12 cellular contexts compared by ENCODE assay signal in the genomic region with DNA sequence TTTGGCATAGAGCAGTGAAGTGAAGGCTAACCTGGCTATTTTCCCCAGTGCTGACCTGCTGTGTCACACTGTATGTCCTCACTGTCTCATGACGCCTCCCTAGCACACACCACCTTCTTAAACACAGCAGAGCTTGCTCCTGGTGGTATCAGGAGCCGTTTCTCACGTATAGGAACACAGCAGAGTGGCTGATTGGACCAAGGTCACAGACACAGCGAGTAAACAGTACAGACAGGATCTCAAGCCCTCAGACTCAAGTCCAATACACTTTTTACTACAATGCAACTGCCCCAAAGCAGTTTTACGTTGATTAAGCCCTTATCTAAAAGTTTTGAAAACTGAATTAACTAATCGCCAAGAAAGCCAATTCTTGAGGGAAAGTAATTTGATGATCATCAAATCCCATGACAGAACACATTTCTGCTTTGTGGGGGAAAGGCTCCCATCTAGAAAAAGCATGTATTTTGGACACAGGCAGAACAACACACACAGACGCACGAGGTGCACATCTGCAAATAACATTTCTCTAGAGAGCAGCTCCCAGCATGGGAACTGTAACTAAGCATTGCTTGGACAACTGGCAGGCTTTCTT. TPM values are rescaled to one million over a fixed set of nuclear protein-coding genes. Genes with fewer than 3 reads are reported as not detected.
DNase-seq lines count a peak whose midpoint lies in the region; ATAC-seq and TF ChIP-seq lines count a peak whose summit lies in the region.
"Had no signal": no experiment of that assay in that cellular context is flagged by ENCODE, and none has a peak within 500 bp of the region (broad histone marks: within the 10 kb centered on the region; RNA-seq: fewer than 3 reads in every experiment).

No MANE protein-coding gene starts in this region.

- H3K4me2 ChIP-seq in HCT116 (ENCODE audit: low read length) (peak overlapping the region; percentile 31), smooth muscle cell (no peak overlapping the region)

- H3K9me2 ChIP-seq in HCT116 (ENCODE audit: insufficient read depth) = no peaks in the 10 kb centered on the region

- peaks cover 79% of the 10 kb centered on the region for H3K79me2 ChIP-seq in HCT116 (ENCODE audit: insufficient read depth, low read length)
- H3K79me2 ChIP-seq in smooth muscle cell (ENCODE audit: low read depth) = peaks cover 94% of the 10 kb centered on the region

- CTCF ChIA-PET in HCT116 (lab: Charles Lee) = interaction anchor here (1.0 kb wide), 1 partner anchor 21 kb away, joined by 3 read pairs; no protein-coding TSS in a partner anchor

- no peak for TF ChIP-seq POLR2A in HCT116 (IDR thresholded peaks at IDR 0.05; ENCODE audit: borderline replicate concordance, extremely low read depth, insufficient read depth, insufficient read length)

- ATAC-seq in HCT116 (no peak), HG02759 (IDR thresholded peaks at IDR 0.05; ENCODE audit: unreplicated experiment) (no peak), HG02981 (IDR thresholded peaks at IDR 0.05; ENCODE audit: unreplicated experiment) (no peak)

- no peak for TF ChIP-seq RAD21 in HCT116 (IDR thresholded peaks at IDR 0.05; ENCODE audit: low read depth)

- TF ChIP-seq CTCF in HCT116 (IDR thresholded peaks at IDR 0.05 in 2 of 3, conservative IDR thresholded peaks at IDR 0.05 in 1 of 3; ENCODE audit: borderline replicate concordance in 1 of 3, insufficient read depth in 1 of 3, low read depth in 2 of 3, low read length in 2 of 3) (no peak), right atrium auricular region (IDR thresholded peaks at IDR 0.05) (no peak), smooth muscle cell (IDR thresholded peaks at IDR 0.05; ENCODE audit: borderline replicate concordance, insufficient read depth, poor library complexity, severe bottlenecking) (no peak)

- H3K27ac ChIP-seq in HCT116 (ENCODE audit: low read depth, low read length) = no peak overlapping the region
- H3K27ac ChIP-seq in right atrium auricular region = peak overlapping the region; percentile 72 to 80
- peak overlapping the region; percentile 78 for H3K27ac ChIP-seq in skeletal muscle tissue (ENCODE audit: low read depth, low read length)
- no peak overlapping the region for H3K27ac ChIP-seq in smooth muscle cell (ENCODE audit: low read depth)

- H3K4me3 ChIP-seq in HCT116 (replicated peaks in 1 of 2; ENCODE audit: low read depth in 1 of 2, low read length in 2 of 2) = no peak overlapping the region
- no peak overlapping the region for H3K4me3 ChIP-seq in right atrium auricular region
- peak overlapping the region; percentile 3 to 39 (median 30) for H3K4me3 ChIP-seq in skeletal muscle tissue (ENCODE audit: low read length in 3 of 3)
- no peak overlapping the region for H3K4me3 ChIP-seq in smooth muscle cell

- H3K9ac ChIP-seq in HCT116 (ENCODE audit: low read length) (no peak overlapping the region), skeletal muscle tissue (ENCODE audit: low read depth in 1 of 3, low read length in 3 of 3) (peak overlapping the region; percentile 39 to 57 (median 55)), smooth muscle cell (ENCODE audit: low read depth) (no peak overlapping the region)

- no peaks in the 10 kb centered on the region for H3F3A ChIP-seq in smooth muscle cell (ENCODE audit: low read depth)

- H3K9me3 ChIP-seq in HCT116 (ENCODE audit: control insufficient read depth in 1 of 2, insufficient read depth in 1 of 2, low read depth in 1 of 2, low read length in 2 of 2) = no peaks in the 10 kb centered on the region
- no peaks in the 10 kb centered on the region for H3K9me3 ChIP-seq in right atrium auricular region
- H3K9me3 ChIP-seq in skeletal muscle tissue (ENCODE audit: control insufficient read depth in 3 of 3, low read length in 3 of 3) = no peaks in the 10 kb centered on the region
- no peaks in the 10 kb centered on the region for H3K9me3 ChIP-seq in smooth muscle cell (replicated peaks; ENCODE audit: low read depth)

- H2AFZ ChIP-seq in HCT116 (ENCODE audit: low read depth, low read length, poor library complexity, severe bottlenecking) (no peak overlapping the region), smooth muscle cell (ENCODE audit: low read depth) (no peak overlapping the region)

- BruUV-seq in HCT116 (replicated peaks; lab: Mats Ljungman, UMichigan) = no TSS peak

- DNase-seq in HCT116 (ENCODE audit: low read depth, low spot score) (no peak), astrocyte of the hippocampus (ENCODE audit: low read depth, low spot score) (peak; percentile 61), right atrium auricular region (ENCODE audit: low spot score) (no peak), cortex of kidney (lab: John Stamatoyannopoulos, UW) (no peak), smooth muscle cell (lab: John Stamatoyannopoulos, UW; ENCODE audit: unreplicated experiment) (no peak)
- DNase-seq: activated CD4-positive, alpha-beta T cell treated with anti-CD3 and anti-CD28 coated beads, Interleukin-2, amount 10 ng/mL, durations not matched to agents 24 days and 14 days; CD4-positive, alpha-beta T cell; NCI-H2171; stimulated activated CD4-positive, alpha-beta T cell treated with anti-CD3 and anti-CD28 coated beads, Interleukin-4, amount 100 ng/mL, for 1 hour had no signal

- RAD21 ChIA-PET in HCT116 (lab: Charles Lee; ENCODE audit: low non-redundant PET in 1 of 2, low total read pairs in 2 of 2, uncharacterized antibody in 2 of 2, unreplicated experiment in 2 of 2) = no interaction called here

- H3K36me3 ChIP-seq in HCT116 (ENCODE audit: control insufficient read depth in 1 of 2, insufficient read depth in 2 of 2, low read length in 2 of 2) (no peaks in the 10 kb centered on the region), right atrium auricular region (no peaks in the 10 kb centered on the region), skeletal muscle tissue (ENCODE audit: control insufficient read depth in 3 of 3, insufficient read depth in 3 of 3, low read length in 3 of 3) (peaks cover 0 to 3% (median 0%) of the 10 kb centered on the region in 3 donors), smooth muscle cell (ENCODE audit: low read depth) (no peaks in the 10 kb centered on the region)

- intact Hi-C loops in HCT116 (cut with micrococcal nuclease) = no loop called here

- H3K27me3 ChIP-seq in HCT116 (ENCODE audit: insufficient read depth, low read length) (no peaks in the 10 kb centered on the region), right atrium auricular region (no peaks in the 10 kb centered on the region), skeletal muscle tissue (ENCODE audit: control insufficient read depth in 3 of 3, insufficient read depth in 3 of 3, low read length in 3 of 3) (no peaks in the 10 kb centered on the region), smooth muscle cell (ENCODE audit: low read depth) (no peaks in the 10 kb centered on the region)

- POLR2A ChIA-PET in HCT116 (lab: Charles Lee) = no interaction called here

- H3K4me1 ChIP-seq in HCT116 (ENCODE audit: control insufficient read depth in 1 of 2, insufficient read depth in 2 of 2, low read length in 2 of 2) = peaks cover 5 to 15% of the 10 kb centered on the region in 2 experiments
- peaks cover 0 to 73% of the 10 kb centered on the region in 2 donors for H3K4me1 ChIP-seq in right atrium auricular region
- H3K4me1 ChIP-seq in skeletal muscle tissue (ENCODE audit: control insufficient read depth in 3 of 3, insufficient read depth in 3 of 3, low read length in 3 of 3) = peaks cover 35 to 51% (median 42%) of the 10 kb centered on the region in 3 donors
- H3K4me1 ChIP-seq in smooth muscle cell (ENCODE audit: low read depth) = no peaks in the 10 kb centered on the region

- H4K20me1 ChIP-seq in HCT116 (ENCODE audit: insufficient read depth) = no peaks in the 10 kb centered on the region
- H4K20me1 ChIP-seq in smooth muscle cell (ENCODE audit: low read depth) = peaks cover 99% of the 10 kb centered on the region

- 85% methylated on average over 8 of the region's 8 CpGs for WGBS in smooth muscle cell (ENCODE audit: low lambda C conversion rate)

TF ChIP-seq in HCT116, 20 proteins besides CTCF, POLR2A, EP300 and RAD21 (continues in another document):
- TF ChIP-seq ZFX (IDR thresholded peaks at IDR 0.05) (no peak), SP1 (IDR thresholded peaks at IDR 0.05; ENCODE audit: low read depth) (no peak), JUND (IDR thresholded peaks at IDR 0.05) (no peak), ELF1 (IDR thresholded peaks at IDR 0.05; ENCODE audit: borderline replicate concordance, low read depth) (no peak), CBX3 (IDR thresholded peaks at IDR 0.05; ENCODE audit: low read depth) (no peak), YY1 (IDR thresholded peaks at IDR 0.05; ENCODE audit: extremely low read depth, insufficient replicate concordance, low read depth, low read length) (no peak)
- TF ChIP-seq, protein P1, sequence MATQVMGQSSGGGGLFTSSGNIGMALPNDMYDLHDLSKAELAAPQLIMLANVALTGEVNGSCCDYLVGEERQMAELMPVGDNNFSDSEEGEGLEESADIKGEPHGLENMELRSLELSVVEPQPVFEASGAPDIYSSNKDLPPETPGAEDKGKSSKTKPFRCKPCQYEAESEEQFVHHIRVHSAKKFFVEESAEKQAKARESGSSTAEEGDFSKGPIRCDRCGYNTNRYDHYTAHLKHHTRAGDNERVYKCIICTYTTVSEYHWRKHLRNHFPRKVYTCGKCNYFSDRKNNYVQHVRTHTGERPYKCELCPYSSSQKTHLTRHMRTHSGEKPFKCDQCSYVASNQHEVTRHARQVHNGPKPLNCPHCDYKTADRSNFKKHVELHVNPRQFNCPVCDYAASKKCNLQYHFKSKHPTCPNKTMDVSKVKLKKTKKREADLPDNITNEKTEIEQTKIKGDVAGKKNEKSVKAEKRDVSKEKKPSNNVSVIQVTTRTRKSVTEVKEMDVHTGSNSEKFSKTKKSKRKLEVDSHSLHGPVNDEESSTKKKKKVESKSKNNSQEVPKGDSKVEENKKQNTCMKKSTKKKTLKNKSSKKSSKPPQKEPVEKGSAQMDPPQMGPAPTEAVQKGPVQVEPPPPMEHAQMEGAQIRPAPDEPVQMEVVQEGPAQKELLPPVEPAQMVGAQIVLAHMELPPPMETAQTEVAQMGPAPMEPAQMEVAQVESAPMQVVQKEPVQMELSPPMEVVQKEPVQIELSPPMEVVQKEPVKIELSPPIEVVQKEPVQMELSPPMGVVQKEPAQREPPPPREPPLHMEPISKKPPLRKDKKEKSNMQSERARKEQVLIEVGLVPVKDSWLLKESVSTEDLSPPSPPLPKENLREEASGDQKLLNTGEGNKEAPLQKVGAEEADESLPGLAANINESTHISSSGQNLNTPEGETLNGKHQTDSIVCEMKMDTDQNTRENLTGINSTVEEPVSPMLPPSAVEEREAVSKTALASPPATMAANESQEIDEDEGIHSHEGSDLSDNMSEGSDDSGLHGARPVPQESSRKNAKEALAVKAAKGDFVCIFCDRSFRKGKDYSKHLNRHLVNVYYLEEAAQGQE (IDR thresholded peaks at IDR 0.05; ENCODE audit: low read depth) = no peak
- TF ChIP-seq, protein P2, sequence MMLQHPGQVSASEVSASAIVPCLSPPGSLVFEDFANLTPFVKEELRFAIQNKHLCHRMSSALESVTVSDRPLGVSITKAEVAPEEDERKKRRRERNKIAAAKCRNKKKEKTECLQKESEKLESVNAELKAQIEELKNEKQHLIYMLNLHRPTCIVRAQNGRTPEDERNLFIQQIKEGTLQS (IDR thresholded peaks at IDR 0.05) = no peak

RNA-seq across cellular contexts. Expression of a gene that starts 15.2 kb away (rescaled TPM):
- total RNA-seq in HCT116 (2021; ENCODE audit: unreplicated experiment) (45.5 TPM), right atrium auricular region (10 to 100 TPM; 29.9 to 31.6 TPM), skeletal muscle tissue (17.2 TPM), smooth muscle cell (24.1 and 34.6 TPM in 2 replicates)
- 22.2 TPM in 2 replicates for polyA plus RNA-seq in HCT116 (2012)
- 38.3 and 40.5 TPM in 2 replicates for polyA plus RNA-seq in smooth muscle cell

Comparison
In these comparisons a context has a peak if more than half of its experiments do, and no peak if none do; other contexts are left out.
1. H3K27ac ChIP-seq: peak in right atrium auricular region (2 of 2) and skeletal muscle tissue (single experiment); none in HCT116 (single experiment) and smooth muscle cell (single experiment).
2. H3K4me3 ChIP-seq: peak in skeletal muscle tissue (3 of 3); none in HCT116 (0 of 2), right atrium auricular region (0 of 2) and smooth muscle cell (single experiment).
3. H3K9ac ChIP-seq: peak in skeletal muscle tissue (3 of 3); none in HCT116 (single experiment) and smooth muscle cell (single experiment).